8 cellular contexts compared by ENCODE assay signal in the genomic region with DNA sequence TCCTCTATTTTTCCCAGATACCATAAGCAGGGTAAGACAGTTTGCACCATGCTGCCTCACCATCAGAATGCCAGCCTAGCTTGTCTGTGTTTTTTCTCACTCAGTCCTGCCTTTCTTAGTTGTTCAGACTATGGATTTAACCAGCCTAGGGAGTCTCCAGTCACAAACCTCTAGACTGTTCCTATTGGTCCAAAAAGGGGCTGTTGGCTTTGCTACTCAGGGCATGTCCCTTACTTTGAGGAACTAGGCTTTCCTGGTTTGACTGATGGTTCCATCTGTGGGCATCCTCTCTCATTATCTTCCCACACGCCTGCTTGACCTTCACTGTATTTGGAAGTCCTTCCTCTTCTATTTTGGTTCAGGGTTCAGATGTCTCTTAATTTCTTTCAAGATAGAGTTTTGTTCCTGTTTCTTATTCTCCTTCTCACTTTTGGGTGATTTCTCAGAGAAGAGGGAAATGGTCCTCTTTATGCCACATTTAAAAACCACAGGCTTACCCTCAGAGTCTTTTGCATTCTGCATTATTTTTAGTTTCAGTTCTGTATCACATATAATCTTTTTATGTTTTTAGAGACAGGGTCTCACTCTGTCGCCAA. TPM values are rescaled to one million over a fixed set of nuclear protein-coding genes. Genes with fewer than 3 reads are reported as not detected.
DNase-seq lines count a peak whose midpoint lies in the region; ATAC-seq and TF ChIP-seq lines count a peak whose summit lies in the region.

No MANE protein-coding gene starts in this region.

- no peak for TF ChIP-seq POLR2A in prostate gland (IDR thresholded peaks at IDR 0.05)

- intact Hi-C loops in prostate gland (cut with DNase I), result no loop called here

- no peaks in the 10 kb centered on the region for H3K36me3 ChIP-seq in ACC112 (ENCODE audit: insufficient read depth, low read length)
- H3K36me3 ChIP-seq in prostate gland, result no peaks in the 10 kb centered on the region

- H3K27ac ChIP-seq in ACC112 (ENCODE audit: low read depth, low read length), result no peak overlapping the region
- H3K27ac ChIP-seq in prostate gland, result no peak overlapping the region

- 89% methylated on average over 2 of the region's 2 CpGs for WGBS in prostate gland

- no peaks in the 10 kb centered on the region for H3K79me2 ChIP-seq in ACC112 (ENCODE audit: control insufficient read depth, insufficient read depth, low read length, unreplicated experiment)

- peaks cover 34% of the 10 kb centered on the region for H3K27me3 Mint-ChIP-seq in T-helper 17 cell

- H3K9me3 ChIP-seq in T-helper 17 cell (ENCODE audit: control insufficient read depth, low read length, poor library complexity, severe bottlenecking) (no peaks in the 10 kb centered on the region), prostate gland (no peaks in the 10 kb centered on the region)

- H3K36me3 Mint-ChIP-seq in T-helper 17 cell (ENCODE audit: low read depth), result peaks cover 3% of the 10 kb centered on the region
- H3K36me3 Mint-ChIP-seq in stimulated activated effector memory CD8-positive, alpha-beta T cell treated with anti-CD3 and anti-CD28 coated beads, Interleukin-12 subunit alpha, Interleukin-12 subunit beta, amount 100 ng/mL, for 72 hours, result no peaks in the 10 kb centered on the region

- H3K4me3 Mint-ChIP-seq in T-helper 17 cell, result peak overlapping the region; percentile 71
- peak overlapping the region; percentile 15 for H3K4me3 Mint-ChIP-seq in stimulated activated effector memory CD8-positive, alpha-beta T cell treated with anti-CD3 and anti-CD28 coated beads, Interleukin-12 subunit alpha, Interleukin-12 subunit beta, amount 100 ng/mL, for 72 hours

- TF ChIP-seq CTCF in prostate gland (IDR thresholded peaks at IDR 0.05), result no peak

- ATAC-seq in GM19025 (IDR thresholded peaks at IDR 0.05; ENCODE audit: low read depth, unreplicated experiment), result peak; percentile 78
- peak; percentile 72 for ATAC-seq in HG03064 (IDR thresholded peaks at IDR 0.05; ENCODE audit: low read depth, unreplicated experiment)
- ATAC-seq in T-helper 17 cell, result peak; percentile 69
- peak; percentile 68 for ATAC-seq in stimulated activated effector memory CD8-positive, alpha-beta T cell treated with anti-CD3 and anti-CD28 coated beads, Interleukin-12 subunit alpha, Interleukin-12 subunit beta, amount 100 ng/mL, for 72 hours

- H3K27me3 ChIP-seq in ACC112 (ENCODE audit: insufficient read depth, low read length) (no peaks in the 10 kb centered on the region), prostate gland (replicated peaks; ENCODE audit: insufficient read depth) (no peaks in the 10 kb centered on the region)

- peak overlapping the region; percentile 62 for H2AFZ ChIP-seq in ACC112 (ENCODE audit: low read length, unreplicated experiment)

- H3K9me3 Mint-ChIP-seq in stimulated activated effector memory CD8-positive, alpha-beta T cell treated with anti-CD3 and anti-CD28 coated beads, Interleukin-12 subunit alpha, Interleukin-12 subunit beta, amount 100 ng/mL, for 72 hours, result no peaks in the 10 kb centered on the region

- no peak for DNase-seq in T-helper 17 cell
- no peak for DNase-seq in stimulated activated effector memory CD8-positive, alpha-beta T cell treated with anti-CD3 and anti-CD28 coated beads, Interleukin-12 subunit alpha, Interleukin-12 subunit beta, amount 100 ng/mL, for 72 hours (ENCODE audit: low spot score in 2 of 2)
- DNase-seq in COLO668 (lab: John Stamatoyannopoulos, UW; ENCODE audit: unreplicated experiment), result no peak
- DNase-seq in NCI-H446 treated with DMSO at 0.1 percent for 48 hours (lab: John Stamatoyannopoulos, UW), result no peak
- no peak for DNase-seq in prostate gland (ENCODE audit: low spot score)

- H3K4me1 ChIP-seq in ACC112 (ENCODE audit: control insufficient read depth, insufficient read depth, low read length, unreplicated experiment) (peaks cover 21% of the 10 kb centered on the region), prostate gland (replicated peaks) (no peaks in the 10 kb centered on the region)

- no peak overlapping the region for H3K27ac Mint-ChIP-seq in T-helper 17 cell
- peak overlapping the region; percentile 15 for H3K27ac Mint-ChIP-seq in stimulated activated effector memory CD8-positive, alpha-beta T cell treated with anti-CD3 and anti-CD28 coated beads, Interleukin-12 subunit alpha, Interleukin-12 subunit beta, amount 100 ng/mL, for 72 hours

- H3K4me3 ChIP-seq in ACC112 (ENCODE audit: low read depth, low read length), result no peak overlapping the region
- no peak overlapping the region for H3K4me3 ChIP-seq in prostate gland

- H3K4me1 Mint-ChIP-seq in T-helper 17 cell, result peaks cover 26% of the 10 kb centered on the region
- H3K4me1 Mint-ChIP-seq in stimulated activated effector memory CD8-positive, alpha-beta T cell treated with anti-CD3 and anti-CD28 coated beads, Interleukin-12 subunit alpha, Interleukin-12 subunit beta, amount 100 ng/mL, for 72 hours, result peaks cover 21% of the 10 kb centered on the region

RNA-seq across cellular contexts. Expression of gene TMEM131, which starts 31.3 kb away (rescaled TPM):
- 10 to 100 TPM; 41.0 to 43.2 TPM for total RNA-seq in T-helper 17 cell
- total RNA-seq in prostate gland, result 10 to 100 TPM; 40.6 to 42.0 TPM

RNA-seq across cellular contexts. Expression of gene VWA3B, which starts 59.9 kb away (rescaled TPM):
- not detected for total RNA-seq in T-helper 17 cell
- total RNA-seq in prostate gland, result 1 to 10 TPM in 1 of 2 donors, not detected in 1; 4.0 TPM
